In the genomic region with DNA sequence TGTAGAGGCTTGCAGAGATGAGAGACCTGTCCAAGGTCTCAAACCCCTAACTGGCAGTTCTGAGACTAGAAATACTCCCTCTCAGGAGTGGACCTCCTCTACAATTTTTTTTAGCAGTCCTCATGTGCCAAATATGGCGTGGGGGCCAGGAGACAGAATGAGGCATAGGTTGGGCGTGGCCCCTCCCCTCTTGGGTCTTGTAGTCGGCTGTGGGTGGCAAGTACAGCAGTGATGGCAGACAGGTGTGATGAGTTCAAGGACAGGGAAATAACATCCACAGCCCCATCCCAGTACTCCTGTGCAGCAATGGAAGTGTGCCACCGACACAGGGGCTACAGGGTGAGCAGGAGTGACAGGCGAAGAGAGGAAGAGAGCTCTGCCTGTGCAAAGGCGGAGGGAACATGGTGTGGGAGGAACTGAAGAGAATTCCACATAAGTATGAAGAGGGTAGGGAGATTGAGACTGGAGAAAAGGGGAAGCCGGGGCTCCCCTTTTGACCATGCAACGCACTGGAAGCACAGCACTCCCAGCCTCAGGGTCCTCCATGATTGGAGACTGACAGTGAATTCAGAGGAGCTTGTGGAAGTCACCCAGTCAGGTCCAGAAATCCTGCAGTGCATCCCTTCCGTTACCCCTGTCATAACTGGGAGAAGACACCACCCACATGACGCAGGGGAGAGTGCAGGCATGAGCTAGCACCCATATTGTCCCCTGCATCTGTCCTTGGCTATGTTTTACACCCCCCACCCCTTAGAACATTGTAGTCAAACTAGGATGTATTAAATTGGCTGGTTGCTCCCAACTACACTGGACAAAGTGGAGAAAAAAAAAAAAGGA, we compare ENCODE assay signal across 12 cellular contexts. TPM values are rescaled to one million over a fixed set of nuclear protein-coding genes. Genes with fewer than 3 reads are reported as not detected.
DNase-seq lines count a peak whose midpoint lies in the region; ATAC-seq and TF ChIP-seq lines count a peak whose summit lies in the region.
"Had no signal": no experiment of that assay in that cellular context is flagged by ENCODE, and none has a peak within 500 bp of the region (broad histone marks: within the 10 kb centered on the region; RNA-seq: fewer than 3 reads in every experiment).

No MANE protein-coding gene starts in this region.

- H3K27ac ChIP-seq in RWPE2 (ENCODE audit: poor library complexity, severe bottlenecking) (peak overlapping the region; percentile 9), thoracic aorta (peak overlapping the region; percentile 38 to 47)
- H3K27ac ChIP-seq: thyroid gland had no signal

- DNase-seq in activated naive CD4-positive, alpha-beta T cell treated with Interleukin-2 at 50 U/mL for 16 hours, result no peak
- no peak for DNase-seq in RWPE2 (ENCODE audit: low spot score)
- no peak for DNase-seq in left colon
- no peak for DNase-seq in thoracic aorta (ENCODE audit: low spot score)
- DNase-seq in H7, result no peak
- DNase-seq in stimulated activated CD4-positive, alpha-beta T cell treated with anti-CD3 and anti-CD28 coated beads, Interleukin-15, amount 100 ng/mL, for 24 hours, result no peak
- no peak for DNase-seq in NCI-H2196 treated with DMSO at 0.1 percent for 48 hours (lab: John Stamatoyannopoulos, UW; ENCODE audit: unreplicated experiment)
- DNase-seq: NCI-H187 treated with DMSO at 0.1 percent for 48 hours; stimulated activated CD4-positive, alpha-beta T cell treated with anti-CD3 and anti-CD28 coated beads, Interleukin-4, amount 100 ng/mL, for 24 hours; thyroid gland had no signal

- H3K4me3 ChIP-seq in RWPE2 (ENCODE audit: severe bottlenecking) (no peak overlapping the region), thoracic aorta (no peak overlapping the region), H7 (ENCODE audit: insufficient read depth, low read depth, low read length) (no peak overlapping the region)
- H3K4me3 ChIP-seq: thyroid gland had no signal

- peak overlapping the region; percentile 94 for H3K27ac Mint-ChIP-seq in activated naive CD4-positive, alpha-beta T cell treated with anti-CD3 and anti-CD28 coated beads, Interleukin-2, amount 50 U/mL, for 24 hours

- intact Hi-C loops in left colon (cut with DNase I, micrococcal nuclease), result loop anchor here in 1 of 2 donors (10.0 kb wide), 1 partner anchor 82 kb away; a partner anchor contains a TSS

- H3K9me3 ChIP-seq in RWPE2 (ENCODE audit: severe bottlenecking) (no peaks in the 10 kb centered on the region), thoracic aorta (no peaks in the 10 kb centered on the region)
- H3K9me3 ChIP-seq: thyroid gland had no signal

- H3K36me3 ChIP-seq in RWPE2 (ENCODE audit: low read depth), result peaks cover 35% of the 10 kb centered on the region
- H3K36me3 ChIP-seq in thoracic aorta, result peaks cover 24% of the 10 kb centered on the region
- peaks cover 12% of the 10 kb centered on the region for H3K36me3 ChIP-seq in H7 (replicated peaks; ENCODE audit: control insufficient read depth, insufficient read depth, low read length)

- H3K9me3 Mint-ChIP-seq in activated naive CD4-positive, alpha-beta T cell treated with anti-CD3 and anti-CD28 coated beads, Interleukin-2, amount 50 U/mL, for 24 hours, result no peaks in the 10 kb centered on the region

- H3K27me3 Mint-ChIP-seq in activated naive CD4-positive, alpha-beta T cell treated with anti-CD3 and anti-CD28 coated beads, Interleukin-2, amount 50 U/mL, for 24 hours, result no peaks in the 10 kb centered on the region

- H3K36me3 Mint-ChIP-seq in activated naive CD4-positive, alpha-beta T cell treated with anti-CD3 and anti-CD28 coated beads, Interleukin-2, amount 50 U/mL, for 24 hours, result peaks cover 10% of the 10 kb centered on the region

- ATAC-seq in RWPE2 (ENCODE audit: low read depth), result peak; percentile 20
- peak; percentile 14 for ATAC-seq in left colon
- ATAC-seq in thoracic aorta (ENCODE audit: insufficient number of reproducible peaks, low FRiP score, low read depth), result no peak
- ATAC-seq: activated CD4-positive, CD25-positive, alpha-beta regulatory T cell treated with anti-CD3 and anti-CD28 coated beads, Interleukin-2, amount 50 U/mL, for 24 hours had no signal

- H3K4me1 Mint-ChIP-seq in activated naive CD4-positive, alpha-beta T cell treated with anti-CD3 and anti-CD28 coated beads, Interleukin-2, amount 50 U/mL, for 24 hours, result peaks cover 40% of the 10 kb centered on the region

- H3K27me3 ChIP-seq in RWPE2 (ENCODE audit: insufficient read depth, poor library complexity, severe bottlenecking), result no peaks in the 10 kb centered on the region
- no peaks in the 10 kb centered on the region for H3K27me3 ChIP-seq in thoracic aorta (replicated peaks; ENCODE audit: insufficient read depth)
- no peaks in the 10 kb centered on the region for H3K27me3 ChIP-seq in H7 (ENCODE audit: control insufficient read depth, insufficient read depth, low read length)
- H3K27me3 ChIP-seq: thyroid gland had no signal

- TF ChIP-seq CTCF in RWPE2 (IDR thresholded peaks at IDR 0.05; ENCODE audit: poor library complexity, severe bottlenecking) (no peak), thoracic aorta (IDR thresholded peaks at IDR 0.05) (no peak)

- H3K4me3 Mint-ChIP-seq in activated naive CD4-positive, alpha-beta T cell treated with anti-CD3 and anti-CD28 coated beads, Interleukin-2, amount 50 U/mL, for 24 hours, result peak overlapping the region; percentile 1

- H3K4me1 ChIP-seq in RWPE2 (ENCODE audit: insufficient read depth, poor library complexity, severe bottlenecking), result peaks cover 6% of the 10 kb centered on the region
- peaks cover 0 to 12% of the 10 kb centered on the region in 2 donors for H3K4me1 ChIP-seq in thoracic aorta (ENCODE audit: control insufficient read depth in 1 of 2, low read depth in 2 of 2)
- H3K4me1 ChIP-seq: thyroid gland had no signal

RNA-seq across cellular contexts. Expression of a gene that starts 14.8 kb away (rescaled TPM):
- total RNA-seq in left colon, result under 1 TPM in 1 of 2 donors, not detected in 1; 0.28 TPM
- not detected for total RNA-seq in thoracic aorta
- not detected in 2 replicates for total RNA-seq in H7 (2014; rRNA removed; shearing (Covaris generic))

RNA-seq across cellular contexts. Expression of a gene that starts 15.0 kb away (rescaled TPM):
- total RNA-seq in left colon, result 100 to 1,000 TPM; 156 to 184 TPM
- 100 to 1,000 TPM; 220 to 232 TPM for total RNA-seq in thoracic aorta
- total RNA-seq in H7 (2014; rRNA removed; shearing (Covaris generic)), result 27.1 and 30.1 TPM in 2 replicates

RNA-seq across cellular contexts. Expression of a gene that starts 42.4 kb away (rescaled TPM):
- total RNA-seq in left colon (100 to 1,000 TPM in 1 of 2 donors, 10 to 100 TPM in 1; 57.7 to 125 TPM), thoracic aorta (10 to 100 TPM; 51.0 to 54.4 TPM)
- 0.80 and 0.85 TPM in 2 replicates for total RNA-seq in H7 (2014; rRNA removed; shearing (Covaris generic))

Comparison
In these comparisons a context has a peak if more than half of its experiments do, and no peak if none do; other contexts are left out.
1. RNA of a gene that starts 42.4 kb away (total RNA-seq): 57.7 to 125 TPM in left colon and 51.0 to 54.4 TPM in thoracic aorta; 0.80 to 0.85 TPM in H7; every median in the first group is over 10 times any median in the second.